ENCODE assay signal across 26 cellular contexts in genomic region chr2:217671043-217671442, GRCh38.
"Had no signal": no experiment of that assay in that cellular context is flagged by ENCODE, and none has a peak within 500 bp of the region (broad histone marks: within the 10 kb centered on the region; RNA-seq: fewer than 3 reads in every experiment).

No MANE protein-coding gene starts in this region.

- H3K27ac ChIP-seq: cardiac muscle cell, KMS-11, Peyer's patch, SJCRH30, SK-N-MC had no signal

- H3K27me3 ChIP-seq: cardiac muscle cell, Peyer's patch, SJCRH30 had no signal

- DNase-seq: activated CD4-positive, alpha-beta T cell treated with anti-CD3 and anti-CD28 coated beads, Interleukin-2, amount 10 ng/mL, durations not matched to agents 7 days and 5 days; activated CD4-positive, alpha-beta T cell treated with anti-CD3 and anti-CD28 coated beads, Interleukin-2, amount 50 U/mL, for 48 hours; activated CD8-positive, alpha-beta T cell treated with anti-CD3 and anti-CD28 coated beads, Interleukin-2, amount 10 ng/mL, durations not matched to agents 7 days and 5 days; activated gamma-delta T cell; activated naive CD4-positive, alpha-beta T cell treated with Interleukin-2 at 50 U/mL for 16 hours; activated naive CD8-positive, alpha-beta T cell treated with anti-CD3 and anti-CD28 coated beads, Interleukin-2, amount 10 ng/mL, durations not matched to agents 7 days and 5 days; activated T-cell treated with anti-CD3 and anti-CD28 coated beads, Interleukin-2, amount 50 U/mL, for 24 hours; MM.1S; MV-4-11; NCI-H1092; NCI-H1436 treated with DMSO at 0.1 percent for 48 hours; NCI-H1694 treated with DMSO at 0.1 percent for 48 hours; NCI-H2029 treated with DMSO at 0.1 percent for 48 hours; NCI-H2107; NCI-H2171; NCI-H510A; NCI-H526; NCI-H748 treated with DMSO at 0.1 percent for 48 hours; NK-92 treated with Interleukin-12 subunit alpha and Interleukin-12 subunit beta, amount 100 ng/mL, for 24 hours; PC-3; Peyer's patch; RPMI8226; SJCRH30 had no signal

- H3K9me3 ChIP-seq: Peyer's patch, SJCRH30 had no signal

- H3K4me1 ChIP-seq: Peyer's patch, SJCRH30 had no signal

- ATAC-seq: activated CD8-positive, alpha-beta T cell treated with anti-CD3 and anti-CD28 coated beads, Interleukin-2, amount 10 ng/mL, durations not matched to agents 7 days and 5 days; PC-3 had no signal

- H3K4me3 ChIP-seq: cardiac muscle cell, Peyer's patch, SJCRH30, SK-N-MC had no signal

- H3K36me3 ChIP-seq: cardiac muscle cell, Peyer's patch, SJCRH30 had no signal
